In the genomic region with DNA sequence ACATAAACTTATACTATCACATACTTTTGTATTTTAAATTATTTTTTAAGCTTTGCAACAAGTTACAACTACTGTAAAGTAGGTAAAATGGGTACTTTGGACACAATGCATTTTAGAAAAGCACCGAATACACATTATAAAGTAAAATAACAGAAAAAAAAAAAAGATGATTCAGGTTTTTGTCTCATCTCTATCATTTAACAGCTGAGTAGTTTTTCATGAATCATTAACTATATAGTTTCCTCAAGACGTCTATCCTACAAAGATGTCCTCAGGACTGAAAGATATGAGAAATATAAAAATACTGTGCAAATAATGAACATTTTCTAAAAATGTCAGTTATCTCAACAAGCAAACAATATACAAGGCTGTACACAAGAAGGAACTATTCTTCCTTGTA, we compare ENCODE assay signal across 1 cellular context.
TF ChIP-seq lines count a peak whose summit lies in the region.

No MANE protein-coding gene starts in this region.

TF ChIP-seq in IMR-90, 13 proteins besides CTCF, POLR2A, EP300 and RAD21 (continued from another document):
- TF ChIP-seq ELK1 (IDR thresholded peaks at IDR 0.05; ENCODE audit: borderline replicate concordance, low read depth, low read length) (no peak), MAFK (IDR thresholded peaks at IDR 0.05; ENCODE audit: low read depth, low read length) (no peak), CHD1 (IDR thresholded peaks at IDR 0.05; ENCODE audit: low read depth, low read length) (no peak), CEBPB (IDR thresholded peaks at IDR 0.05; ENCODE audit: low read depth, low read length) (no peak), USF2 (IDR thresholded peaks at IDR 0.05; ENCODE audit: low read depth, low read length) (no peak), SMC3 (IDR thresholded peaks at IDR 0.05; ENCODE audit: low read depth, low read length) (no peak)
TF ChIP-seq in IMR-90: peak in this region for 0.
